ENCODE assay signal across 17 cellular contexts in the genomic region with DNA sequence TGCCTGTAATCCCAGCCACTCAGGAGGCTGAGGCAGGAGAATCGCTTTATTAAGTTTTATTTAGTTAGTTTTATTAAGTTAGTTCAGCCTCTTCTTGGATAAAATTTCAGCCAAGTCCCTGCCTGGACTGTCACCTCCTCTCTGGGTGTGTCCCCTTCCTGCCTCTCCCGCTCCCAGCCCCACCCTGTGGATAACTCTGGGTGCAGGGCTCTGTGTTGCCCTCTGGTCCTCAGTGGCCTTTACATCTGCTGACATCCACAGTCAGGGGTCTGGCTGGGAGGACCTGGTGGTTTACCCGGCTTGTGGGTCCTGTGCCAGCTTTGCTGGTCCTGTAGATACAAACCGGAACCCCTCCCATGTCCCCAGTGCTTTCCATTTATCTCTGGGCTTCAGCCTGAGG.
"Had no signal": no experiment of that assay in that cellular context is flagged by ENCODE, and none has a peak within 500 bp of the region (broad histone marks: within the 10 kb centered on the region; RNA-seq: fewer than 3 reads in every experiment).

No MANE protein-coding gene starts in this region.

- DNase-seq: activated CD4-positive, alpha-beta memory T cell treated with anti-CD3 and anti-CD28 coated beads, Interleukin-2, amount 10 ng/mL, durations not matched to agents 7 days and 5 days; activated CD4-positive, alpha-beta T cell treated with anti-CD3 and anti-CD28 coated beads for 36 hours; activated effector memory CD4-positive, alpha-beta T cell treated with anti-CD3 and anti-CD28 coated beads, Interleukin-2, amount 50 U/mL, for 16 hours; activated T-cell treated with anti-CD3 and anti-CD28 coated beads, Interleukin-2, amount 50 U/mL, for 48 hours; islet precursor cell; left lung; mammary epithelial cell; naive thymus-derived CD8-positive, alpha-beta T cell; retina; stimulated activated CD4-positive, alpha-beta T cell treated with anti-CD3 and anti-CD28 coated beads, Interleukin-15, amount 100 ng/mL, for 24 hours; stimulated activated CD4-positive, alpha-beta T cell treated with anti-CD3 and anti-CD28 coated beads, Interleukin-4, amount 100 ng/mL, for 1 hour had no signal

- H3K27me3 Mint-ChIP-seq: activated CD4-positive, alpha-beta T cell treated with anti-CD3 and anti-CD28 coated beads for 36 hours; stimulated activated naive CD8-positive, alpha-beta T cell treated with anti-CD3 and anti-CD28 coated beads, Interleukin-15, Interleukin-2, amounts not matched to agents 100 ng/mL and 50 ng/mL, for 24 hours had no signal

- H3K36me3 ChIP-seq: left lung, suprapubic skin had no signal

- H3K9me3 ChIP-seq: left lung, suprapubic skin had no signal

- H3K27ac ChIP-seq: hepatocyte, suprapubic skin, VCaP had no signal

- H3K4me2 ChIP-seq: hepatocyte had no signal

- ATAC-seq: activated CD4-positive, alpha-beta T cell treated with anti-CD3 and anti-CD28 coated beads for 36 hours; activated naive CD4-positive, alpha-beta T cell treated with anti-CD3 and anti-CD28 coated beads, Interleukin-2, amount 50 U/mL, for 72 hours; naive thymus-derived CD8-positive, alpha-beta T cell had no signal

- H3K27me3 ChIP-seq: hepatocyte, left lung, suprapubic skin had no signal

- H2AFZ ChIP-seq: hepatocyte had no signal

- H3K27ac Mint-ChIP-seq: activated CD4-positive, alpha-beta memory T cell treated with anti-CD3 and anti-CD28 coated beads, Interleukin-2, amount 10 ng/mL, durations not matched to agents 7 days and 5 days; activated CD4-positive, alpha-beta T cell treated with anti-CD3 and anti-CD28 coated beads for 36 hours; activated naive CD4-positive, alpha-beta T cell treated with anti-CD3 and anti-CD28 coated beads, Interleukin-2, amount 50 U/mL, for 72 hours; naive thymus-derived CD8-positive, alpha-beta T cell; stimulated activated naive CD8-positive, alpha-beta T cell treated with anti-CD3 and anti-CD28 coated beads, Interleukin-15, Interleukin-2, amounts not matched to agents 100 ng/mL and 50 ng/mL, for 24 hours had no signal

- H3K9me3 Mint-ChIP-seq: activated naive CD4-positive, alpha-beta T cell treated with anti-CD3 and anti-CD28 coated beads, Interleukin-2, amount 50 U/mL, for 72 hours; stimulated activated naive CD8-positive, alpha-beta T cell treated with anti-CD3 and anti-CD28 coated beads, Interleukin-15, Interleukin-2, amounts not matched to agents 100 ng/mL and 50 ng/mL, for 24 hours had no signal

- H3K4me3 Mint-ChIP-seq: activated CD4-positive, alpha-beta memory T cell treated with anti-CD3 and anti-CD28 coated beads, Interleukin-2, amount 10 ng/mL, durations not matched to agents 7 days and 5 days; activated CD4-positive, alpha-beta T cell treated with anti-CD3 and anti-CD28 coated beads for 36 hours; naive thymus-derived CD8-positive, alpha-beta T cell; stimulated activated naive CD8-positive, alpha-beta T cell treated with anti-CD3 and anti-CD28 coated beads, Interleukin-15, Interleukin-2, amounts not matched to agents 100 ng/mL and 50 ng/mL, for 24 hours; T-helper 2 cell treated with Interferon-gamma antibody and Interleukin-4, amounts not matched to agents 5 μg/mL and 100 μg/mL, for 36 hours had no signal

- H3K79me2 ChIP-seq: hepatocyte had no signal

- H3K4me3 ChIP-seq: hepatocyte, left lung, suprapubic skin had no signal

- H3K36me3 Mint-ChIP-seq: activated naive CD4-positive, alpha-beta T cell treated with anti-CD3 and anti-CD28 coated beads, Interleukin-2, amount 50 U/mL, for 72 hours; naive thymus-derived CD8-positive, alpha-beta T cell had no signal
